ENCODE assay signal across 22 cellular contexts in genomic region chr5:159301929-159302860, GRCh38. TPM values are rescaled to one million over a fixed set of nuclear protein-coding genes. Genes with fewer than 3 reads are reported as not detected.
DNase-seq lines count a peak whose midpoint lies in the region; ATAC-seq and TF ChIP-seq lines count a peak whose summit lies in the region.
"Not testable (repeated sequence)": the region's sequence is repeated elsewhere in the genome, so short reads cannot be mapped to it uniquely, and the experiment has no call there.
"Had no signal": no experiment of that assay in that cellular context is flagged by ENCODE, and none has a peak within 500 bp of the region (broad histone marks: within the 10 kb centered on the region; RNA-seq: fewer than 3 reads in every experiment).

No MANE protein-coding gene starts in this region.

- DNase-seq in HCT116 (ENCODE audit: low read depth, low spot score), result not testable (repeated sequence)
- peak; percentile 42 for DNase-seq in M059J (ENCODE audit: low read depth)
- DNase-seq in OCI-LY7 (ENCODE audit: low spot score), result peak; percentile 27
- DNase-seq in SW480 (ENCODE audit: low spot score), result peak; percentile 20
- peak; percentile 40 for DNase-seq in mammary epithelial cell
- peak; percentile 79 for DNase-seq in islet precursor cell

- in situ Hi-C loops in mammary epithelial cell (cut with MboI; ENCODE audit: low sequenced_read_pairs in 2 of 2), result loop anchor here in 1 of 2 donors (25.0 kb wide), 1 partner anchor 685 kb away; no protein-coding TSS in a partner anchor

- H3K36me3 ChIP-seq in BLaER1 treated with 17β-estradiol and CSF1 and Interleukin-3, amounts not matched to agents 10 nM and 100 nM; HCT116 (ENCODE audit: control insufficient read depth in 1 of 2, insufficient read depth in 2 of 2, low read length in 2 of 2); OCI-LY7 (ENCODE audit: insufficient read depth, low read length); mammary epithelial cell (ENCODE audit: insufficient read depth, low read length): not testable (repeated sequence)

- H3K4me3 Mint-ChIP-seq in stimulated activated memory B cell treated with anti-CD40 and anti-IgM and Interleukin-4, amounts not matched to agents 10 μg/mL and 1 μg/mL and 100 μg/mL, for 72 hours, result not testable (repeated sequence)

- H3K9me2 ChIP-seq in HCT116 (ENCODE audit: insufficient read depth); OCI-LY7 (ENCODE audit: insufficient read depth, low read length): not testable (repeated sequence)

- CTCF ChIA-PET in HCT116 (lab: Charles Lee); OCI-LY7 (lab: Charles Lee; ENCODE audit: unreplicated experiment); mammary epithelial cell (lab: Charles Lee; ENCODE audit: low non-redundant PET): not testable (repeated sequence)

- not testable (repeated sequence) for H3K4me2 ChIP-seq in BLaER1 treated with 17β-estradiol and CSF1 and Interleukin-3, amounts not matched to agents 10 nM and 100 nM; HCT116 (ENCODE audit: low read length); OCI-LY7 (ENCODE audit: low read length); mammary epithelial cell (ENCODE audit: insufficient read depth, low read depth, low read length)

- H3K4me3 ChIP-seq in BLaER1 treated with 17β-estradiol and CSF1 and Interleukin-3, amounts not matched to agents 10 nM and 100 nM, result peak overlapping the region in 3 of 10 experiments; percentile 2 to 15 (median 14); a peak in 2 of 20 replicates
- H3K4me3 ChIP-seq in HCT116 (replicated peaks in 1 of 2; ENCODE audit: low read depth in 1 of 2, low read length in 2 of 2); OCI-LY7 (ENCODE audit: low read depth, low read length, poor library complexity, severe bottlenecking); mammary epithelial cell (replicated peaks in 1 of 3; ENCODE audit: insufficient read depth in 1 of 3, low read depth in 2 of 3, low read length in 3 of 3): not testable (repeated sequence)

- BruUV-seq in HCT116 (replicated peaks; lab: Mats Ljungman, UMichigan); OCI-LY7 (replicated peaks; lab: Mats Ljungman, UMichigan); mammary epithelial cell (replicated peaks; lab: Mats Ljungman, UMichigan): not testable (repeated sequence)

- not testable (repeated sequence) for H3K27me3 ChIP-seq in BLaER1 treated with 17β-estradiol and CSF1 and Interleukin-3, amounts not matched to agents 10 nM and 100 nM; HCT116 (ENCODE audit: insufficient read depth, low read length); mammary epithelial cell (ENCODE audit: insufficient read depth, low read length)

- ATAC-seq in HCT116, result not testable (repeated sequence)
- peak; percentile 80 for ATAC-seq in stimulated activated memory B cell treated with anti-CD40 and anti-IgM and Interleukin-4, amounts not matched to agents 10 μg/mL and 1 μg/mL and 100 μg/mL, for 72 hours

- H3K4me1 ChIP-seq in BLaER1 treated with 17β-estradiol and CSF1 and Interleukin-3, amounts not matched to agents 10 nM and 100 nM; HCT116 (ENCODE audit: control insufficient read depth in 1 of 2, insufficient read depth in 2 of 2, low read length in 2 of 2); OCI-LY7 (ENCODE audit: insufficient read depth, low read length, poor library complexity, severe bottlenecking): not testable (repeated sequence)
- H3K4me1 ChIP-seq in mammary epithelial cell (ENCODE audit: insufficient read depth, low read length), result peaks cover 11% of the 10 kb centered on the region

- H3K27me3 Mint-ChIP-seq in stimulated activated memory B cell treated with anti-CD40 and anti-IgM and Interleukin-4, amounts not matched to agents 10 μg/mL and 1 μg/mL and 100 μg/mL, for 72 hours, result not testable (repeated sequence)

- H3K4me1 Mint-ChIP-seq in stimulated activated memory B cell treated with anti-CD40 and anti-IgM and Interleukin-4, amounts not matched to agents 10 μg/mL and 1 μg/mL and 100 μg/mL, for 72 hours, result not testable (repeated sequence)

- not testable (repeated sequence) for H2AFZ ChIP-seq in HCT116 (ENCODE audit: low read depth, low read length, poor library complexity, severe bottlenecking); OCI-LY7 (ENCODE audit: low read length); mammary epithelial cell (ENCODE audit: low read depth, low read length)

- POLR2A ChIA-PET in HCT116 (lab: Charles Lee); OCI-LY7 (lab: Charles Lee): not testable (repeated sequence)

- H4K20me1 ChIP-seq in BLaER1 treated with 17β-estradiol and CSF1 and Interleukin-3, amounts not matched to agents 10 nM and 100 nM; HCT116 (ENCODE audit: insufficient read depth); OCI-LY7 (ENCODE audit: insufficient read depth, low read length); mammary epithelial cell (ENCODE audit: insufficient read depth, low read length): not testable (repeated sequence)

- not testable (repeated sequence) for H3K79me2 ChIP-seq in HCT116 (ENCODE audit: insufficient read depth, low read length); OCI-LY7 (ENCODE audit: insufficient read depth, low read depth, low read length); mammary epithelial cell (ENCODE audit: insufficient read depth, low read length)

- peaks cover 55 to 72% (median 64%) of the 10 kb centered on the region in 11 experiments for H3K9me3 ChIP-seq in BLaER1 treated with 17β-estradiol and CSF1 and Interleukin-3, amounts not matched to agents 10 nM and 100 nM (replicated peaks in 1 of 11)
- H3K9me3 ChIP-seq in HCT116 (ENCODE audit: control insufficient read depth in 1 of 2, insufficient read depth in 1 of 2, low read depth in 1 of 2, low read length in 2 of 2) (peaks cover 15 to 17% of the 10 kb centered on the region in 2 experiments; a peak in 3 of 4 replicates), OCI-LY7 (ENCODE audit: low read length) (peaks cover 12% of the 10 kb centered on the region; the same call in 1 of the 2 replicates)
- H3K9me3 ChIP-seq in mammary epithelial cell (replicated peaks; ENCODE audit: insufficient read depth, low read length), result not testable (repeated sequence)

- intact Hi-C loops in HCT116 (cut with micrococcal nuclease); OCI-LY7 (cut with micrococcal nuclease; ENCODE audit: unreplicated experiment); mammary epithelial cell (cut with micrococcal nuclease): not testable (repeated sequence)

- TF ChIP-seq RAD21 in HCT116 (IDR thresholded peaks at IDR 0.05; ENCODE audit: low read depth), result not testable (repeated sequence)

- not testable (repeated sequence) for H3K9ac ChIP-seq in BLaER1 treated with 17β-estradiol and CSF1 and Interleukin-3, amounts not matched to agents 10 nM and 100 nM; HCT116 (ENCODE audit: low read length); mammary epithelial cell (ENCODE audit: insufficient read depth, low read length)

- peaks cover 25% of the 10 kb centered on the region for H3K9me3 Mint-ChIP-seq in stimulated activated memory B cell treated with anti-CD40 and anti-IgM and Interleukin-4, amounts not matched to agents 10 μg/mL and 1 μg/mL and 100 μg/mL, for 72 hours

- RAD21 ChIA-PET in HCT116 (lab: Charles Lee; ENCODE audit: low non-redundant PET in 1 of 2, low total read pairs in 2 of 2, uncharacterized antibody in 2 of 2, unreplicated experiment in 2 of 2), result not testable (repeated sequence)

- peak overlapping the region; percentile 74 for H3K27ac Mint-ChIP-seq in stimulated activated memory B cell treated with anti-CD40 and anti-IgM and Interleukin-4, amounts not matched to agents 10 μg/mL and 1 μg/mL and 100 μg/mL, for 72 hours

- peak overlapping the region in 6 of 11 experiments; percentile 25 to 72 (median 53); a peak in 11 of 22 replicates for H3K27ac ChIP-seq in BLaER1 treated with 17β-estradiol and CSF1 and Interleukin-3, amounts not matched to agents 10 nM and 100 nM
- not testable (repeated sequence) for H3K27ac ChIP-seq in HCT116 (ENCODE audit: low read depth, low read length); OCI-LY7 (ENCODE audit: low read depth, low read length, poor library complexity, severe bottlenecking); mammary epithelial cell (ENCODE audit: insufficient read depth, low read depth, low read length)

- WGBS in mammary epithelial cell (ENCODE audit: low coverage, missing lambda C conversion rate), result 84% methylated on average over 10 of the region's 13 CpGs

- not testable (repeated sequence) for TF ChIP-seq POLR2A in HCT116 (IDR thresholded peaks at IDR 0.05; ENCODE audit: borderline replicate concordance, extremely low read depth, insufficient read depth, insufficient read length)

- dilution Hi-C loops in mammary epithelial cell (cut with HindIII; ENCODE audit: low sequenced_read_pairs), result not testable (repeated sequence)

- TF ChIP-seq CTCF in HCT116 (IDR thresholded peaks at IDR 0.05 in 2 of 3, conservative IDR thresholded peaks at IDR 0.05 in 1 of 3; ENCODE audit: borderline replicate concordance in 1 of 3, insufficient read depth in 1 of 3, low read depth in 2 of 3, low read length in 2 of 3); OCI-LY7 (conservative IDR thresholded peaks at IDR 0.05; ENCODE audit: low read length); mammary epithelial cell (conservative IDR thresholded peaks at IDR 0.05 in 1 of 2, IDR thresholded peaks at IDR 0.05 in 1 of 2; ENCODE audit: extremely low read depth in 1 of 2, insufficient read depth in 1 of 2, low read depth in 1 of 2, low read length in 2 of 2): not testable (repeated sequence)

- H3K36me3 Mint-ChIP-seq in stimulated activated memory B cell treated with anti-CD40 and anti-IgM and Interleukin-4, amounts not matched to agents 10 μg/mL and 1 μg/mL and 100 μg/mL, for 72 hours, result peaks cover 37% of the 10 kb centered on the region

RNA-seq across cellular contexts. Expression of gene IL12B, which starts 28.1 kb away (rescaled TPM):
- total RNA-seq in HCT116 (2021; ENCODE audit: unreplicated experiment), result not detected
- polyA plus RNA-seq in HCT116 (2012), result 0.04 TPM in 1 of 2 replicates, not detected in the other
- total RNA-seq in M059J (2014; rRNA removed; shearing (Covaris generic)), result not detected in 2 replicates
- total RNA-seq in OCI-LY7 (2014; rRNA removed; shearing (Covaris generic)), result not detected in 2 replicates
- total RNA-seq in OCI-LY7 (2022), result not detected in 2 replicates
- total RNA-seq in mammary epithelial cell, result not detected
- polyA plus RNA-seq in mammary epithelial cell, result not detected
- not detected for polyA minus RNA-seq in mammary epithelial cell
- total RNA-seq: A673; activated CD4-positive, alpha-beta T cell treated with anti-CD3 and anti-CD28 coated beads, Interleukin-2, amount 10 ng/mL, durations not matched to agents 7 days and 5 days; activated CD8-positive, alpha-beta memory T cell treated with anti-CD3 and anti-CD28 coated beads for 36 hours; breast epithelium; G401; glomerular endothelial cell; left lobe of liver; NCI-H460; neural crest cell; pancreas; Right ventricle myocardium superior; temporal lobe; ureter; WTC11 had no signal
- polyA plus RNA-seq: pancreas had no signal

RNA-seq across cellular contexts. Expression of gene UBLCP1, which starts 39.1 kb away (rescaled TPM):
- total RNA-seq in HCT116 (2021; ENCODE audit: unreplicated experiment), result 32.9 TPM
- 6.2 and 8.4 TPM in 2 replicates for polyA plus RNA-seq in HCT116 (2012)
- 29.9 and 36.4 TPM in 2 replicates for total RNA-seq in M059J (2014; rRNA removed; shearing (Covaris generic))
- 7.7 and 11.3 TPM in 2 replicates for total RNA-seq in OCI-LY7 (2014; rRNA removed; shearing (Covaris generic))
- 24.9 and 29.8 TPM in 2 replicates for total RNA-seq in OCI-LY7 (2022)
- total RNA-seq in mammary epithelial cell, result 10 to 100 TPM; 30.2 to 36.5 TPM
- polyA plus RNA-seq in mammary epithelial cell, result 15.4 TPM
- polyA minus RNA-seq in mammary epithelial cell, result 13.3 TPM
